ENCODE assay signal across 1 cellular context in genomic region chr22:19143967-19144400, GRCh38.
TF ChIP-seq lines count a peak whose summit lies in the region.

No MANE protein-coding gene starts in this region.

TF ChIP-seq in endothelial cell of umbilical vein, 7 proteins besides CTCF, POLR2A, EP300 and RAD21:
- TF ChIP-seq GATA2 (IDR thresholded peaks at IDR 0.05; ENCODE audit: insufficient read depth, insufficient read length, low read depth, low read length) (no peak), MAX (IDR thresholded peaks at IDR 0.05; ENCODE audit: insufficient read depth, insufficient read length) (no peak), POLR2AphosphoS5 (IDR thresholded peaks at IDR 0.05; ENCODE audit: insufficient read depth, low read depth, low read length) (no peak), FOS (IDR thresholded peaks at IDR 0.05; ENCODE audit: borderline replicate concordance, insufficient read depth, low read length) (no peak), MYC (IDR thresholded peaks at IDR 0.05; ENCODE audit: low read depth, low read length) (no peak), EZH2 (IDR thresholded peaks at IDR 0.05; ENCODE audit: borderline replicate concordance, low read depth, low read length, severe bottlenecking) (no peak), JUN (IDR thresholded peaks at IDR 0.05; ENCODE audit: borderline replicate concordance, insufficient read depth, insufficient read length, low read depth) (no peak)
TF ChIP-seq in endothelial cell of umbilical vein: peak in this region for 0.
